In genomic region chr19:18551631-18552030, GRCh38 we compare ENCODE assay signal across 14 cellular contexts.
"Had no signal": no experiment of that assay in that cellular context is flagged by ENCODE, and none has a peak within 500 bp of the region (broad histone marks: within the 10 kb centered on the region; RNA-seq: fewer than 3 reads in every experiment).

No MANE protein-coding gene starts in this region.

- H3K27ac ChIP-seq: ascending aorta, ovary, psoas muscle, suprapubic skin, tibial nerve had no signal

- H3K4me3 ChIP-seq: ascending aorta, ovary, psoas muscle, suprapubic skin, tibial nerve had no signal

- H3K9me3 ChIP-seq: ascending aorta, ovary, psoas muscle, suprapubic skin, tibial nerve had no signal

- DNase-seq: activated CD4-positive, alpha-beta T cell treated with anti-CD3 and anti-CD28 coated beads, Interleukin-2, amount 50 U/mL, for 4 hours; activated CD8-positive, alpha-beta memory T cell treated with anti-CD3 and anti-CD28 coated beads for 24 hours; activated CD8-positive, alpha-beta memory T cell treated with anti-CD3 and anti-CD28 coated beads, Interleukin-2, amount 50 U/mL, for 4 hours; activated T-cell treated with anti-CD3 and anti-CD28 coated beads, Interleukin-2, amount 50 U/mL, for 24 hours; effector memory CD8-positive, alpha-beta T cell; hypothalamus; left ventricle myocardium superior; ovary; psoas muscle; stimulated activated CD4-positive, alpha-beta T cell treated with anti-CD3 and anti-CD28 coated beads, Interleukin-1b, Interleukin-23, amount 100 ng/mL, for 48 hours; stimulated activated naive CD8-positive, alpha-beta T cell treated with anti-CD3 and anti-CD28 coated beads, Interleukin-15, amount 100 ng/mL, for 72 hours had no signal

- H3K27me3 ChIP-seq: ascending aorta, ovary, suprapubic skin, tibial nerve had no signal

- H3K4me1 ChIP-seq: ascending aorta, psoas muscle, suprapubic skin, tibial nerve had no signal

- H3K36me3 ChIP-seq: ascending aorta, ovary, suprapubic skin, tibial nerve had no signal
